12 cellular contexts compared by ENCODE assay signal in the genomic region with DNA sequence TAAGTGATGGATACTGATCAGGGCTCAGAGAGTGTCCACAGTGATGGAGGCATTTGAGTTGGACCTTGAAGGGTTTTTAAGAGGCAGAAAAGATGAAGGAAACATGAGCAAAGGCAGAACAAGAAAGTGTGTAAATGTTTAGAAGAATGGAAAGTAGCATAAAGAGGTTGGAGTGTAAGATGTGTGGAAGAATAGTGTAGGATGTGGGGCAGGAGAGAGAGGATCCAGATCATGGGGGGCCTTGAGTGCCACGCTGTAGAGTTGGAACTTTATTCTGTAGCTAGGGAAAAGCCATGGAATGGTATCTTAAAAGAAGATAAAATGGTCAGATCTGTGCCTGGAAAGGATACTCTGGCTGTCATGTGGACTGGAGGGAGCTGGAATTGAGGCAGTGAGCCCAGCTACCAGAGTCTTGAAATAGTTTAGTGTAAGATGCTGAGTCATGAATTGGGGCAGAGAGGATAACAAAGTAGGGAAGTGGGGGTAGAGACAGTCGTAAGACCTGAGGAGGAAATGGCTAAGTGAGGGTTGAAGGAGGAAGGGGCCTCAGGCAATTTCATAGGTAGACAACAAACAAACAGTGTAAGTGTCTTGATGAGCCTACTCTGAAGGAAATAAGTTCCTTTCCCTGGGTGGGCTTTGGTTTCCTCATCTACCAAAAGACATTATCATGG. TPM values are rescaled to one million over a fixed set of nuclear protein-coding genes. Genes with fewer than 3 reads are reported as not detected.
DNase-seq lines count a peak whose midpoint lies in the region; ATAC-seq, FAIRE-seq and TF ChIP-seq lines count a peak whose summit lies in the region.
"Had no signal": no experiment of that assay in that cellular context is flagged by ENCODE, and none has a peak within 500 bp of the region (broad histone marks: within the 10 kb centered on the region; RNA-seq: fewer than 3 reads in every experiment).

No MANE protein-coding gene starts in this region.

- POLR2A ChIA-PET in A673 (lab: Charles Lee; ENCODE audit: low non-redundant PET) (no interaction called here), HepG2 (lab: Yijun Ruan, JAX) (interaction anchor here (4.8 kb wide), 1 partner anchor 33 kb away, joined by 22 read pairs; the partner anchor contains the start of gene LIPT2)

- H3K27ac ChIP-seq in A673 (ENCODE audit: low read depth, low read length, poor library complexity, severe bottlenecking): peak overlapping the region; percentile 30
- H3K27ac ChIP-seq in brain microvascular endothelial cell: no peak overlapping the region
- H3K27ac ChIP-seq in HepG2 (ENCODE audit: extremely low read length, insufficient read depth, low read length): no peak overlapping the region
- no peak overlapping the region for H3K27ac ChIP-seq in WERI-Rb-1
- H3K27ac ChIP-seq: thyroid gland had no signal

- CTCF ChIA-PET in A673 (lab: Charles Lee) (interaction anchor here (0.6 to 0.7 kb wide), 2 partner anchors 11 to 111 kb away, joined by 3 to 4 read pairs; no protein-coding TSS in a partner anchor), HepG2 (lab: Yijun Ruan, JAX; ENCODE audit: low intra/inter-chr PET ratio, low total read pairs) (no interaction called here)

- intact Hi-C loops in A673 (cut with micrococcal nuclease; ENCODE audit: unreplicated experiment) (no loop called here), HepG2 (cut with micrococcal nuclease; ENCODE audit: unreplicated experiment) (no loop called here)

- no peaks in the 10 kb centered on the region for H4K20me1 ChIP-seq in HepG2 (ENCODE audit: insufficient read depth, low read length)

- FAIRE-seq in HepG2 (lab: Jason Lieb, UNC): no peak

- TF ChIP-seq RAD21 in HepG2 (CRISPR knock-in tag; IDR thresholded peaks at IDR 0.05): no peak

- H3K9ac ChIP-seq in HepG2 (ENCODE audit: insufficient read depth, low read depth, low read length): no peak overlapping the region

- in situ Hi-C loops in brain microvascular endothelial cell (cut with HindIII; ENCODE audit: low pct_ligation_motif_present, low sequenced_read_pairs): loop anchor here (25.0 kb wide), 1 partner anchor 102 kb away; no protein-coding TSS in a partner anchor
- in situ Hi-C loops in HepG2 (cut with HindIII; ENCODE audit: extremely low pct_ligation_motif_present, low pct_unique_long_range_greater_than_20kb): loop anchor here (10.0 kb wide), 1 partner anchor 94 kb away; no protein-coding TSS in a partner anchor

- H3K36me3 ChIP-seq in A673 (ENCODE audit: insufficient read depth, low read length, poor library complexity, severe bottlenecking): peaks cover 61% of the 10 kb centered on the region
- no peaks in the 10 kb centered on the region for H3K36me3 ChIP-seq in brain microvascular endothelial cell (replicated peaks)
- H3K36me3 ChIP-seq in HepG2 (replicated peaks in 1 of 2; ENCODE audit: control insufficient read depth in 1 of 2, insufficient read depth in 2 of 2, low read length in 2 of 2): no peaks in the 10 kb centered on the region
- H3K36me3 ChIP-seq in WERI-Rb-1: no peaks in the 10 kb centered on the region
- H3K36me3 ChIP-seq: thyroid gland had no signal

- no TSS peak for BruUV-seq in A673 (replicated peaks; lab: Mats Ljungman, UMichigan)
- BruUV-seq in HepG2 (replicated peaks; lab: Mats Ljungman, UMichigan): no TSS peak

- no peaks in the 10 kb centered on the region for H3K79me2 ChIP-seq in HepG2 (ENCODE audit: insufficient read depth, low read length)

- H3K27me3 ChIP-seq in A673 (replicated peaks; ENCODE audit: insufficient read depth, low read depth, low read length, poor library complexity): no peaks in the 10 kb centered on the region
- no peaks in the 10 kb centered on the region for H3K27me3 ChIP-seq in brain microvascular endothelial cell (replicated peaks)
- H3K27me3 ChIP-seq in HepG2 (ENCODE audit: control insufficient read depth in 1 of 2, insufficient read depth in 2 of 2, low read length in 2 of 2): no peaks in the 10 kb centered on the region
- H3K27me3 ChIP-seq in WERI-Rb-1 (ENCODE audit: insufficient read depth, low read depth, severe bottlenecking): no peaks in the 10 kb centered on the region
- H3K27me3 ChIP-seq: thyroid gland had no signal

- no peak for DNase-seq in A673 (ENCODE audit: low spot score)
- peak; percentile 30 for DNase-seq in M059J (ENCODE audit: low read depth)
- DNase-seq in brain microvascular endothelial cell: peak; percentile 25
- no peak for DNase-seq in HepG2 (ENCODE audit: low spot score)
- no peak for DNase-seq in GM20000 (ENCODE audit: low spot score)
- DNase-seq in WERI-Rb-1: no peak
- no peak for DNase-seq in activated naive CD4-positive, alpha-beta T cell (lab: John Stamatoyannopoulos, UW)
- DNase-seq in occipital lobe (lab: John Stamatoyannopoulos, UW): no peak
- DNase-seq: activated gamma-delta T cell, NCI-H345, T-helper 9 cell, thyroid gland had no signal

- TF ChIP-seq POLR2A in HepG2 (IDR thresholded peaks at IDR 0.05; ENCODE audit: insufficient read depth in 1 of 2, low read depth in 2 of 2, low read length in 2 of 2): no peak

- H3K4me3 ChIP-seq in A673 (ENCODE audit: low read depth, low read length, poor library complexity, severe bottlenecking) (no peak overlapping the region), brain microvascular endothelial cell (ENCODE audit: low read depth, low read length) (no peak overlapping the region), HepG2 (replicated peaks in 1 of 3; ENCODE audit: insufficient read depth in 1 of 3, low read depth in 2 of 3, low read length in 3 of 3) (no peak overlapping the region), WERI-Rb-1 (ENCODE audit: low read depth, low read length) (no peak overlapping the region)
- H3K4me3 ChIP-seq: thyroid gland had no signal

- H2AFZ ChIP-seq in HepG2 (ENCODE audit: low read length): no peak overlapping the region

- no peaks in the 10 kb centered on the region for H3K9me3 ChIP-seq in A673 (ENCODE audit: low read depth, low read length, poor library complexity, severe bottlenecking)
- H3K9me3 ChIP-seq in HepG2 (ENCODE audit: low read length): no peaks in the 10 kb centered on the region
- no peaks in the 10 kb centered on the region for H3K9me3 ChIP-seq in WERI-Rb-1 (ENCODE audit: severe bottlenecking)
- H3K9me3 ChIP-seq: thyroid gland had no signal

- 0 out of 2 replicates have a peak overlapping the region, but pooled peaks have one; percentile 8 for H3K4me2 ChIP-seq in HepG2 (ENCODE audit: low read depth, low read length)

- ATAC-seq in HepG2: no peak

- WGBS in HepG2 (ENCODE audit: low lambda C conversion rate): 94% methylated on average over 2 of the region's 2 CpGs

- TF ChIP-seq EP300 in HepG2 (IDR thresholded peaks at IDR 0.05; ENCODE audit: low read depth in 2 of 2, low read length in 2 of 2) (no peak), HepG2 (CRISPR knock-in tag; IDR thresholded peaks at IDR 0.05; ENCODE audit: borderline replicate concordance) (no peak)

- TF ChIP-seq CTCF in A673 (conservative IDR thresholded peaks at IDR 0.05; ENCODE audit: low read depth, low read length) (no peak), brain microvascular endothelial cell (IDR thresholded peaks at IDR 0.05; ENCODE audit: low read depth, low read length, missing control alignments) (no peak), HepG2 (CRISPR knock-in tag; IDR thresholded peaks at IDR 0.05) (no peak), GM20000 (IDR thresholded peaks at IDR 0.05; ENCODE audit: extremely low read depth, missing control alignments) (no peak), WERI-Rb-1 (IDR thresholded peaks at IDR 0.05; ENCODE audit: low read depth, low read length) (no peak)

- H3K4me1 ChIP-seq in A673 (ENCODE audit: insufficient read depth, low read length, poor library complexity, severe bottlenecking) (peaks cover 29% of the 10 kb centered on the region), HepG2 (ENCODE audit: insufficient read depth, low read length) (peaks cover 47% of the 10 kb centered on the region)

RNA-seq across cellular contexts. Expression of gene KCNE3, which starts 6.7 kb away (rescaled TPM):
- total RNA-seq in A673 (2021) (106 and 107 TPM in 2 replicates), HepG2 (2016; rRNA removed; fragmentation: Illumina TruSeq; extraction: Trizol) (0.33 and 0.41 TPM in 2 replicates), occipital lobe (1.7 TPM)
- 0.10 TPM in 1 of 2 replicates, not detected in the other for total RNA-seq in M059J (2014; rRNA removed; shearing (Covaris generic))
- 0.09 TPM in 1 of 2 replicates, not detected in the other for total RNA-seq in HepG2 (2016; cell fraction: cytosol; rRNA removed; fragmentation: Illumina TruSeq; extraction: Trizol; ENCODE audit: low read depth)
- total RNA-seq in HepG2 (2016; cell fraction: insoluble cytoplasmic fraction; rRNA removed; fragmentation: Illumina TruSeq; extraction: Trizol): 0.52 and 0.76 TPM in 2 replicates
- 0.31 and 0.43 TPM in 2 replicates for total RNA-seq in HepG2 (2016; cell fraction: membrane; rRNA removed; fragmentation: Illumina TruSeq; extraction: Trizol)
- total RNA-seq in HepG2 (2016; cell fraction: nucleus; rRNA removed; fragmentation: Illumina TruSeq; extraction: Trizol): 0.16 and 0.25 TPM in 2 replicates
- 2.2 and 2.3 TPM in 2 replicates for polyA plus RNA-seq in HepG2 (2011; rRNA removed)
- polyA plus RNA-seq in HepG2 (2011; cell fraction: cytosol; rRNA removed): 1.6 and 2.1 TPM in 2 replicates
- polyA plus RNA-seq in HepG2 (2011; cell fraction: nucleus; rRNA removed): 1.1 and 1.2 TPM in 2 replicates
- 1.8 and 5.3 TPM in 2 replicates for polyA plus RNA-seq in HepG2 (2012)
- 0.18 TPM in 1 of 2 replicates, not detected in the other for polyA plus RNA-seq in HepG2 (2016; cell fraction: cytosol; fragmentation: Illumina TruSeq; extraction: Trizol; ENCODE audit: low read depth)
- polyA plus RNA-seq in HepG2 (2016; cell fraction: insoluble cytoplasmic fraction; fragmentation: Illumina TruSeq; extraction: Trizol; ENCODE audit: low read depth): 0.40 and 0.46 TPM in 2 replicates
- 0.26 and 0.42 TPM in 2 replicates for polyA plus RNA-seq in HepG2 (2016; cell fraction: membrane; fragmentation: Illumina TruSeq; extraction: Trizol; ENCODE audit: low read depth)
- 0.23 and 0.37 TPM in 2 replicates for polyA plus RNA-seq in HepG2 (2016; cell fraction: nucleus; fragmentation: Illumina TruSeq; extraction: Trizol; ENCODE audit: insufficient read depth, low read depth)
- polyA minus RNA-seq in HepG2 (2011; rRNA and poly(A)+ RNA removed; ENCODE audit: low replicate concordance): 5.6 TPM in 1 of 2 replicates, not detected in the other
- polyA minus RNA-seq in HepG2 (2011; cell fraction: cytosol; rRNA and poly(A)+ RNA removed): 0.97 and 2.2 TPM in 2 replicates
- polyA minus RNA-seq in HepG2 (2011; cell fraction: nucleus; rRNA and poly(A)+ RNA removed): 0.52 and 0.62 TPM in 2 replicates

RNA-seq across cellular contexts. Expression of gene LIPT2, which starts 32.9 kb away (rescaled TPM):
- total RNA-seq in A673 (2021) (8.6 and 12.6 TPM in 2 replicates), HepG2 (2016; rRNA removed; fragmentation: Illumina TruSeq; extraction: Trizol) (3.0 and 5.6 TPM in 2 replicates), occipital lobe (3.1 TPM)
- 5.3 and 8.9 TPM in 2 replicates for total RNA-seq in M059J (2014; rRNA removed; shearing (Covaris generic))
- total RNA-seq in HepG2 (2016; cell fraction: cytosol; rRNA removed; fragmentation: Illumina TruSeq; extraction: Trizol; ENCODE audit: low read depth): 1.5 and 1.8 TPM in 2 replicates
- 3.0 and 3.9 TPM in 2 replicates for total RNA-seq in HepG2 (2016; cell fraction: insoluble cytoplasmic fraction; rRNA removed; fragmentation: Illumina TruSeq; extraction: Trizol)
- total RNA-seq in HepG2 (2016; cell fraction: membrane; rRNA removed; fragmentation: Illumina TruSeq; extraction: Trizol): 1.8 and 2.3 TPM in 2 replicates
- 1.1 and 2.9 TPM in 2 replicates for total RNA-seq in HepG2 (2016; cell fraction: nucleus; rRNA removed; fragmentation: Illumina TruSeq; extraction: Trizol)
- polyA plus RNA-seq in HepG2 (2011; rRNA removed): 4.8 and 5.6 TPM in 2 replicates
- polyA plus RNA-seq in HepG2 (2011; cell fraction: cytosol; rRNA removed): 3.9 and 4.9 TPM in 2 replicates
- 2.4 and 2.5 TPM in 2 replicates for polyA plus RNA-seq in HepG2 (2011; cell fraction: nucleus; rRNA removed)
- 1.2 and 4.0 TPM in 2 replicates for polyA plus RNA-seq in HepG2 (2012)
- 0.84 and 1.2 TPM in 2 replicates for polyA plus RNA-seq in HepG2 (2016; cell fraction: cytosol; fragmentation: Illumina TruSeq; extraction: Trizol; ENCODE audit: low read depth)
- 3.5 and 3.9 TPM in 2 replicates for polyA plus RNA-seq in HepG2 (2016; cell fraction: insoluble cytoplasmic fraction; fragmentation: Illumina TruSeq; extraction: Trizol; ENCODE audit: low read depth)
- polyA plus RNA-seq in HepG2 (2016; cell fraction: membrane; fragmentation: Illumina TruSeq; extraction: Trizol; ENCODE audit: low read depth): 1.3 and 1.7 TPM in 2 replicates
- polyA plus RNA-seq in HepG2 (2016; cell fraction: nucleus; fragmentation: Illumina TruSeq; extraction: Trizol; ENCODE audit: insufficient read depth, low read depth): 3.3 and 3.5 TPM in 2 replicates
- 4.6 and 7.6 TPM in 2 replicates for polyA minus RNA-seq in HepG2 (2011; rRNA and poly(A)+ RNA removed; ENCODE audit: low replicate concordance)
- 1.6 and 1.9 TPM in 2 replicates for polyA minus RNA-seq in HepG2 (2011; cell fraction: cytosol; rRNA and poly(A)+ RNA removed)
- polyA minus RNA-seq in HepG2 (2011; cell fraction: nucleus; rRNA and poly(A)+ RNA removed): 2.8 and 4.2 TPM in 2 replicates

Comparison
In these comparisons a context has a peak if more than half of its experiments do, and no peak if none do; other contexts are left out.
1. DNase-seq: peak in M059J (single experiment) and brain microvascular endothelial cell (single experiment); none in A673 (single experiment), HepG2 (single experiment), GM20000 (single experiment), WERI-Rb-1 (single experiment), activated naive CD4-positive, alpha-beta T cell (0 of 4) and occipital lobe (single experiment).
2. RNA of gene KCNE3, which starts 6.7 kb away (total RNA-seq): 106 to 107 TPM in A673; 1.7 TPM in occipital lobe (single experiment), 0.09 to 0.76 TPM in HepG2 and 0.10 TPM in M059J; every median in the first group is over 10 times any median in the second.